Comparison of ENCODE assay signal across 10 cellular contexts in the genomic region with DNA sequence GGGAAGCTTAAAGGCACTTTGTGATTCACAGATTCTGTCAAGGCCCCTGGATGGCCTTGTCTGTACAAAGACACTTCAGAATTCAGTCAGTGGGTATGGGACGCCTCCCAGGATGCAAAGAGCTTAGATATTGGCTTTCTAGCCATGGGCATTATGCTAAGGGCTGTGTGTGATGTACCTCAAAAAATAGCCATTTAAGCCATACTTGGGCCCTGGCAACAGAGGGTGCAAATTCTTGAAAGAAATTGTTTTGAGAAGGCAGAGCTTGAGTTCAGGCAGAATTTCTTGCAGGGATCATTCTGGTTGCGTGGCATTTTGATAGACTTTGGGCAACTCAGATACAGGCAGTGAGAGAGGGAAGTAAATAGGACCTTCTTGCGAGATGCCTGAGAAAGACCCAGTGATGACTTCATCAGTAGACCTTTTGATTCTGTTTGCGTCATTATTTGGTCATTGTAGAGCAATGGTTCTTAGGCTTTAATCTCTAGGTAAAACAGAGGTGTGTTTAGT. TPM values are rescaled to one million over a fixed set of nuclear protein-coding genes. Genes with fewer than 3 reads are reported as not detected.
A peak's percentile ranks its signal among the peaks of the same experiment; 100 is the strongest.
DNase-seq lines count a peak whose midpoint lies in the region; ATAC-seq and TF ChIP-seq lines count a peak whose summit lies in the region.
"Had no signal": no experiment of that assay in that cellular context is flagged by ENCODE, and none has a peak within 500 bp of the region (broad histone marks: within the 10 kb centered on the region; RNA-seq: fewer than 3 reads in every experiment).

No MANE protein-coding gene starts in this region.

- H2BK5ac ChIP-seq in mesendoderm (ENCODE audit: low read length) = no peak overlapping the region

- H4K5ac ChIP-seq in mesendoderm (ENCODE audit: low read length) = no peak overlapping the region

- no peak overlapping the region for H3K4ac ChIP-seq in mesendoderm (ENCODE audit: low read depth, low read length)

- H3K36me3 ChIP-seq in KMS-11 (ENCODE audit: insufficient read depth) (no peaks in the 10 kb centered on the region), mesendoderm (ENCODE audit: control insufficient read depth, insufficient read depth, low read length) (no peaks in the 10 kb centered on the region)

- peaks cover 60% of the 10 kb centered on the region for H3K79me2 ChIP-seq in KMS-11 (ENCODE audit: insufficient read depth, low read depth)
- peaks cover 1% of the 10 kb centered on the region for H3K79me2 ChIP-seq in mesendoderm (ENCODE audit: control insufficient read depth, insufficient read depth, low read length)

- TF ChIP-seq CTCF in CD4-positive, alpha-beta T cell (IDR thresholded peaks at IDR 0.05) = no peak
- TF ChIP-seq CTCF in KMS-11 (conservative IDR thresholded peaks at IDR 0.05; ENCODE audit: low read depth, low read length) (no peak), lower leg skin (IDR thresholded peaks at IDR 0.05) (no peak)

- H3K27ac ChIP-seq in CD4-positive, alpha-beta T cell (ENCODE audit: low read depth, low read length) = peak overlapping the region; percentile 94
- H3K27ac ChIP-seq in KMS-11 (peak overlapping the region; percentile 100; the same call in 1 of the 2 replicates), mesendoderm (ENCODE audit: low read depth, low read length) (no peak overlapping the region)

- no peak overlapping the region for H3K18ac ChIP-seq in mesendoderm (ENCODE audit: low read length)

- POLR2A ChIA-PET in CD4-positive, alpha-beta T cell (lab: Charles Lee) = interaction anchor here (0.7 to 1.1 kb wide), 2 partner anchors 89 to 127 kb away, joined by 3 read pairs; a partner anchor contains a TSS
- POLR2A ChIA-PET in naive thymus-derived CD8-positive, alpha-beta T cell (lab: Charles Lee) = interaction anchor here (1.1 to 5.6 kb wide), 4 partner anchors 9 to 15 kb away, joined by 3 to 46 read pairs (median 4); no protein-coding TSS in a partner anchor

- H3K27me3 Mint-ChIP-seq in CD4-positive, alpha-beta T cell = no peaks in the 10 kb centered on the region
- H3K27me3 Mint-ChIP-seq in naive thymus-derived CD8-positive, alpha-beta T cell = peaks cover 0 to 1% (median 0%) of the 10 kb centered on the region in 5 donors

- WGBS in mesendoderm (ENCODE audit: extremely low coverage, insufficient coverage, low lambda C conversion rate) = no CpG with 5 or more reads among the region's 4 CpGs
- 89 to 91% methylated on average over 4 of the region's 4 CpGs for WGBS in lower leg skin, 2 donors

- no peak overlapping the region for H4K8ac ChIP-seq in mesendoderm (ENCODE audit: low read depth, low read length)

- H3K56ac ChIP-seq in mesendoderm (ENCODE audit: low read length) = no peak overlapping the region

- H3K9ac ChIP-seq in KMS-11 (no peak overlapping the region), mesendoderm (ENCODE audit: low read length) (no peak overlapping the region)

- H3K79me1 ChIP-seq in mesendoderm (ENCODE audit: low read length) = peaks cover 1% of the 10 kb centered on the region

- no peak overlapping the region for H3K4me3 ChIP-seq in KMS-11 (IDR thresholded peaks at IDR 0.05; ENCODE audit: insufficient read depth, low read depth, low read length)
- no peak overlapping the region for H3K4me3 ChIP-seq in mesendoderm (ENCODE audit: low read length)
- H3K4me3 ChIP-seq in lower leg skin (ENCODE audit: low read depth, poor library complexity, severe bottlenecking) = no peak overlapping the region

- H2AK5ac ChIP-seq in mesendoderm (ENCODE audit: low read length) = no peak overlapping the region

- H3K36me3 Mint-ChIP-seq in CD4-positive, alpha-beta T cell (ENCODE audit: low read depth) = peaks cover 63% of the 10 kb centered on the region
- peaks cover 47 to 54% of the 10 kb centered on the region in 2 donors for H3K36me3 Mint-ChIP-seq in activated naive CD4-positive, alpha-beta T cell treated with anti-CD3 and anti-CD28 coated beads, Interleukin-2, amount 50 U/mL, for 72 hours
- peaks cover 7 to 23% (median 7%) of the 10 kb centered on the region in 3 donors for H3K36me3 Mint-ChIP-seq in naive thymus-derived CD8-positive, alpha-beta T cell

- no peaks in the 10 kb centered on the region for H4K20me1 ChIP-seq in KMS-11 (ENCODE audit: insufficient read depth)

- no peak for ATAC-seq in CD4-positive, alpha-beta T cell (ENCODE audit: poor library complexity)
- ATAC-seq in activated naive CD4-positive, alpha-beta T cell treated with anti-CD3 and anti-CD28 coated beads, Interleukin-2, amount 50 U/mL, for 72 hours = peak in 1 of 2 donors; percentile 28
- no peak for ATAC-seq in naive thymus-derived CD8-positive, alpha-beta T cell
- ATAC-seq: activated CD4-positive, CD25-positive, alpha-beta regulatory T cell treated with anti-CD3 and anti-CD28 coated beads, Interleukin-2, amount 50 U/mL, for 24 hours; Right ventricle myocardium inferior had no signal

- intact Hi-C loops in CD4-positive, alpha-beta T cell (cut with DNase I, micrococcal nuclease) = loop anchor here (2.0 to 5.0 kb wide), 3 partner anchors 37 to 472 kb away; a partner anchor contains a TSS
- intact Hi-C loops in lower leg skin (cut with DNase I; ENCODE audit: low total_unique reads) = no loop called here

- CTCF ChIA-PET in CD4-positive, alpha-beta T cell (lab: Charles Lee) = interaction anchor here (0.7 to 2.1 kb wide), 3 partner anchors 16 to 121 kb away, joined by 3 to 5 read pairs (median 3); no protein-coding TSS in a partner anchor

- no peak for TF ChIP-seq POLR2A in lower leg skin (IDR thresholded peaks at IDR 0.05)

- H2BK15ac ChIP-seq in mesendoderm (replicated peaks; ENCODE audit: low read depth) = no peak overlapping the region

- peak overlapping the region; percentile 93 for H3K27ac Mint-ChIP-seq in CD4-positive, alpha-beta T cell
- H3K27ac Mint-ChIP-seq in activated naive CD4-positive, alpha-beta T cell treated with anti-CD3 and anti-CD28 coated beads, Interleukin-2, amount 50 U/mL, for 72 hours = peak overlapping the region; percentile 70 to 97
- peak overlapping the region; percentile 93 to 100 (median 98) for H3K27ac Mint-ChIP-seq in naive thymus-derived CD8-positive, alpha-beta T cell

- no peak overlapping the region for H2BK120ac ChIP-seq in mesendoderm (ENCODE audit: low read depth, low read length)

- no peak overlapping the region for H3K23ac ChIP-seq in mesendoderm (ENCODE audit: low read length)

- H3K4me2 ChIP-seq in KMS-11 (peak overlapping the region; percentile 82), mesendoderm (ENCODE audit: low read length) (no peak overlapping the region)

- no peaks in the 10 kb centered on the region for H3K9me3 Mint-ChIP-seq in CD4-positive, alpha-beta T cell
- no peaks in the 10 kb centered on the region for H3K9me3 Mint-ChIP-seq in activated naive CD4-positive, alpha-beta T cell treated with anti-CD3 and anti-CD28 coated beads, Interleukin-2, amount 50 U/mL, for 72 hours
- peaks cover 0 to 2% (median 0%) of the 10 kb centered on the region in 9 donors for H3K9me3 Mint-ChIP-seq in naive thymus-derived CD8-positive, alpha-beta T cell
- H3K9me3 Mint-ChIP-seq: nephron progenitor cell had no signal

- H3K9me3 ChIP-seq in CD4-positive, alpha-beta T cell (ENCODE audit: control insufficient read depth, low read length) = no peaks in the 10 kb centered on the region

- DNase-seq in CD4-positive, alpha-beta T cell = no peak
- no peak for DNase-seq in activated naive CD4-positive, alpha-beta T cell treated with anti-CD3 and anti-CD28 coated beads, Interleukin-2, amount 50 U/mL, for 72 hours (ENCODE audit: low spot score in 2 of 2)
- peak in 1 of 10 donors; percentile 12 for DNase-seq in naive thymus-derived CD8-positive, alpha-beta T cell
- DNase-seq in mesendoderm = no peak
- DNase-seq in lower leg skin (ENCODE audit: low spot score in 2 of 2) = no peak
- DNase-seq in NCI-H2081 treated with DMSO at 0.1 percent for 48 hours (lab: John Stamatoyannopoulos, UW) = no peak
- DNase-seq: nephron progenitor cell had no signal

- no peak overlapping the region for H2AFZ ChIP-seq in KMS-11 (ENCODE audit: low read depth)

- no peaks in the 10 kb centered on the region for H3K27me3 ChIP-seq in CD4-positive, alpha-beta T cell (ENCODE audit: control insufficient read depth, insufficient read depth, low read length)
- H3K27me3 ChIP-seq in KMS-11 (ENCODE audit: insufficient read depth, low read depth) (no peaks in the 10 kb centered on the region), mesendoderm (ENCODE audit: insufficient read depth, low read length, poor library complexity) (no peaks in the 10 kb centered on the region)

- H3K4me3 Mint-ChIP-seq in CD4-positive, alpha-beta T cell = peak overlapping the region; percentile 77
- peak overlapping the region; percentile 72 to 96 (median 86) for H3K4me3 Mint-ChIP-seq in naive thymus-derived CD8-positive, alpha-beta T cell

- peaks cover 93% of the 10 kb centered on the region for H3K4me1 Mint-ChIP-seq in CD4-positive, alpha-beta T cell (ENCODE audit: low read depth)
- peaks cover 51 to 89% (median 83%) of the 10 kb centered on the region in 4 donors for H3K4me1 Mint-ChIP-seq in naive thymus-derived CD8-positive, alpha-beta T cell

- peaks cover 80% of the 10 kb centered on the region for H3K4me1 ChIP-seq in KMS-11 (ENCODE audit: low read depth, poor library complexity, severe bottlenecking)
- peaks cover 4% of the 10 kb centered on the region for H3K4me1 ChIP-seq in mesendoderm (ENCODE audit: control insufficient read depth, low read depth, low read length)

RNA-seq across cellular contexts. Expression of a gene that starts 3.9 kb away (rescaled TPM):
- 100 to 1,000 TPM; 271 to 287 TPM for total RNA-seq in CD4-positive, alpha-beta T cell
- total RNA-seq in activated naive CD4-positive, alpha-beta T cell treated with anti-CD3 and anti-CD28 coated beads, Interleukin-2, amount 50 U/mL, for 72 hours = 100 to 1,000 TPM; 335 to 493 TPM
- total RNA-seq in naive thymus-derived CD8-positive, alpha-beta T cell = 100 to 1,000 TPM; 395 to 412 TPM
- polyA plus RNA-seq in naive thymus-derived CD8-positive, alpha-beta T cell = 100 to 1,000 TPM; 417 to 668 (median 506) TPM
- polyA plus RNA-seq in mesendoderm (2013, experiment 1 of 2) = 37.7 TPM
- 37.3 TPM for polyA plus RNA-seq in mesendoderm (2013, experiment 2 of 2)
- total RNA-seq in lower leg skin = 10 to 100 TPM in 1 of 4 donors, 1 to 10 TPM in 3; 3.2 to 16.2 (median 7.0) TPM

Comparison
In these comparisons a context has a peak if more than half of its experiments do, and no peak if none do; other contexts are left out.
1. RNA of a gene that starts 3.9 kb away (total RNA-seq): 335 to 493 TPM in activated naive CD4-positive, alpha-beta T cell treated with anti-CD3 and anti-CD28 coated beads, Interleukin-2, amount 50 U/mL, for 72 hours, 395 to 412 TPM in naive thymus-derived CD8-positive, alpha-beta T cell and 271 to 287 TPM in CD4-positive, alpha-beta T cell; 3.2 to 16.2 TPM in lower leg skin; every median in the first group is over 10 times any median in the second.
2. Peak in every context shown above with its lines, with median percentiles within 50 percentile points of each other: H3K27ac Mint-ChIP-seq.